ENCODE assay signal across 1 cellular context in the genomic region with DNA sequence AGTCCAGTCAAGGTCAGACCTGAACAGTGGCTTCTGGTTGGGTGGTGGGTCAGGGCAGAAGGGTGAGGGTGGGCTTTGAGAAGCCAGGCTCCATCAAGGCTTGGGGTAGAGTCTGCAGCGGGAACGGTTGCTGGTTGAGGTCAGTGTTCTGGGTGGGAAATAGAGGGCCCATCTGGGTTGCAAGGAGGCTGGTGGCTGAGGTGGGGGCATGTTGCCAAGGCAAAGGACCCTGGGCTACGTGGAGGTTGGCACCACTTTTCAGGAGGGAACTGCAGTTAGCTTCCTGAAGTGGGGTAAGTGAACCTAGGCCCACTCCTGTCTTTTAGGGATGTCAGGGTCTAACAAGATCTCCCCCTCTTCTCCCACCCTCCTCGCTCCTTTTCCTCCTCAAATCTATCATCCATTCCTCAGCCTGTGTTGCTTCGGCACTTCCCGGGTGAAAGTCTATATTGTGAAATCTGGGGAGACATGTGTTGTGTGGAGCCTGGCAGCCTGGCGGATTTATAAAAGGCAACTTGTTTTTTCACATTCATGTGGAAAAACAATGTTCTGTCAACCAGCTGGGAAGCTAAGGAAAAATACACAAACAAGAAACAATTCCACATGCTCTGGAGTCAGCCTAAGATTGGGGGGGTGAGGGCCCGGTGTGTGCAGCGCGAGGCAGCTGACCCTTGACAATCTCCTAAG.
TF ChIP-seq lines count a peak whose summit lies in the region.

No MANE protein-coding gene starts in this region.

TF ChIP-seq in HepG2, 621 proteins besides CTCF, POLR2A, EP300 and RAD21 (continued from another document and continues in another):
- TF ChIP-seq GFI1 (CRISPR knock-in tag; IDR thresholded peaks at IDR 0.05; ENCODE audit: borderline replicate concordance) (no peak), SAFB2 (CRISPR knock-in tag; IDR thresholded peaks at IDR 0.05; ENCODE audit: borderline replicate concordance, low read depth) (no peak), ZNF660 (CRISPR knock-in tag; IDR thresholded peaks at IDR 0.05; ENCODE audit: borderline replicate concordance, low read depth) (no peak), ZNF547 (CRISPR knock-in tag; IDR thresholded peaks at IDR 0.05) (0 out of 2 replicates have a peak, but pooled peaks have one; percentile 1), ZSCAN20 (CRISPR knock-in tag; IDR thresholded peaks at IDR 0.05; ENCODE audit: borderline replicate concordance) (no peak), TERF1 (CRISPR knock-in tag; IDR thresholded peaks at IDR 0.05) (no peak), ELF1 (CRISPR knock-in tag; IDR thresholded peaks at IDR 0.05) (peak; percentile 76), ZNF780A (CRISPR knock-in tag; IDR thresholded peaks at IDR 0.05) (no peak), ZNF574 (CRISPR knock-in tag; IDR thresholded peaks at IDR 0.05) (peak; percentile 39; the same call in 1 of the 2 replicates), ZNF777 (CRISPR knock-in tag; IDR thresholded peaks at IDR 0.05) (no peak), NCOR1 (IDR thresholded peaks at IDR 0.05; ENCODE audit: borderline replicate concordance, low read length) (peak; percentile 69; the same call in 1 of the 2 replicates), ZBTB33 (CRISPR knock-in tag; IDR thresholded peaks at IDR 0.05) (peak; percentile 78; the same call in 1 of the 2 replicates), MNT (IDR thresholded peaks at IDR 0.05) (no peak), ZBTB40 (IDR thresholded peaks at IDR 0.05) (no peak), ZBTB40 (CRISPR knock-in tag; IDR thresholded peaks at IDR 0.05) (no peak), GZF1 (CRISPR knock-in tag; IDR thresholded peaks at IDR 0.05) (no peak), ELF3 (CRISPR knock-in tag; IDR thresholded peaks at IDR 0.05) (peak; percentile 75), ZNF501 (CRISPR knock-in tag; IDR thresholded peaks at IDR 0.05) (no peak), SMAD1 (CRISPR knock-in tag; IDR thresholded peaks at IDR 0.05; ENCODE audit: borderline replicate concordance, low read depth) (no peak), GMEB1 (CRISPR knock-in tag; IDR thresholded peaks at IDR 0.05; ENCODE audit: borderline replicate concordance) (no peak), CEBPB (IDR thresholded peaks at IDR 0.05; ENCODE audit: borderline replicate concordance, low read depth, low read length) (peak; percentile 85), REL (CRISPR knock-in tag; conservative IDR thresholded peaks at IDR 0.05) (no peak)
- TF ChIP-seq, protein P1, sequence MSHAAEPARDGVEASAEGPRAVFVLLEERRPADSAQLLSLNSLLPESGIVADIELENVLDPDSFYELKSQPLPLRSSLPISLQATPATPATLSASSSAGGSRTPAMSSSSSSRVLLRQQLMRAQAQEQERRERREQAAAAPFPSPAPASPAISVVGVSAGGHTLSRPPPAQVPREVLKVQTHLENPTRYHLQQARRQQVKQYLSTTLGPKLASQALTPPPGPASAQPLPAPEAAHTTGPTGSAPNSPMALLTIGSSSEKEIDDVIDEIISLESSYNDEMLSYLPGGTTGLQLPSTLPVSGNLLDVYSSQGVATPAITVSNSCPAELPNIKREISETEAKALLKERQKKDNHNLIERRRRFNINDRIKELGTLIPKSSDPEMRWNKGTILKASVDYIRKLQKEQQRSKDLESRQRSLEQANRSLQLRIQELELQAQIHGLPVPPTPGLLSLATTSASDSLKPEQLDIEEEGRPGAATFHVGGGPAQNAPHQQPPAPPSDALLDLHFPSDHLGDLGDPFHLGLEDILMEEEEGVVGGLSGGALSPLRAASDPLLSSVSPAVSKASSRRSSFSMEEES (CRISPR knock-in tag; IDR thresholded peaks at IDR 0.05), result peak; percentile 48; the same call in 1 of the 2 replicates
- TF ChIP-seq, protein P2, sequence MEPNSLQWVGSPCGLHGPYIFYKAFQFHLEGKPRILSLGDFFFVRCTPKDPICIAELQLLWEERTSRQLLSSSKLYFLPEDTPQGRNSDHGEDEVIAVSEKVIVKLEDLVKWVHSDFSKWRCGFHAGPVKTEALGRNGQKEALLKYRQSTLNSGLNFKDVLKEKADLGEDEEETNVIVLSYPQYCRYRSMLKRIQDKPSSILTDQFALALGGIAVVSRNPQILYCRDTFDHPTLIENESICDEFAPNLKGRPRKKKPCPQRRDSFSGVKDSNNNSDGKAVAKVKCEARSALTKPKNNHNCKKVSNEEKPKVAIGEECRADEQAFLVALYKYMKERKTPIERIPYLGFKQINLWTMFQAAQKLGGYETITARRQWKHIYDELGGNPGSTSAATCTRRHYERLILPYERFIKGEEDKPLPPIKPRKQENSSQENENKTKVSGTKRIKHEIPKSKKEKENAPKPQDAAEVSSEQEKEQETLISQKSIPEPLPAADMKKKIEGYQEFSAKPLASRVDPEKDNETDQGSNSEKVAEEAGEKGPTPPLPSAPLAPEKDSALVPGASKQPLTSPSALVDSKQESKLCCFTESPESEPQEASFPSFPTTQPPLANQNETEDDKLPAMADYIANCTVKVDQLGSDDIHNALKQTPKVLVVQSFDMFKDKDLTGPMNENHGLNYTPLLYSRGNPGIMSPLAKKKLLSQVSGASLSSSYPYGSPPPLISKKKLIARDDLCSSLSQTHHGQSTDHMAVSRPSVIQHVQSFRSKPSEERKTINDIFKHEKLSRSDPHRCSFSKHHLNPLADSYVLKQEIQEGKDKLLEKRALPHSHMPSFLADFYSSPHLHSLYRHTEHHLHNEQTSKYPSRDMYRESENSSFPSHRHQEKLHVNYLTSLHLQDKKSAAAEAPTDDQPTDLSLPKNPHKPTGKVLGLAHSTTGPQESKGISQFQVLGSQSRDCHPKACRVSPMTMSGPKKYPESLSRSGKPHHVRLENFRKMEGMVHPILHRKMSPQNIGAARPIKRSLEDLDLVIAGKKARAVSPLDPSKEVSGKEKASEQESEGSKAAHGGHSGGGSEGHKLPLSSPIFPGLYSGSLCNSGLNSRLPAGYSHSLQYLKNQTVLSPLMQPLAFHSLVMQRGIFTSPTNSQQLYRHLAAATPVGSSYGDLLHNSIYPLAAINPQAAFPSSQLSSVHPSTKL (CRISPR knock-in tag; IDR thresholded peaks at IDR 0.05), result peak; percentile 54
